In genomic region chr3:48918388-48919214, GRCh38 we compare ENCODE assay signal across 8 cellular contexts. TPM values are rescaled to one million over a fixed set of nuclear protein-coding genes. Genes with fewer than 3 reads are reported as not detected.
DNase-seq lines count a peak whose midpoint lies in the region; ATAC-seq, FAIRE-seq and TF ChIP-seq lines count a peak whose summit lies in the region.

Gene ARIH2 (plus strand): TSS chr3:48918842. CDS start chr3:48927559, 8,717 bp downstream.

- peak; percentile 81 for TF ChIP-seq POLR2A in A549 (IDR thresholded peaks at IDR 0.05; ENCODE audit: low read length)

- peaks cover 53% of the 10 kb centered on the region for H3K79me2 ChIP-seq in mammary epithelial cell (ENCODE audit: insufficient read depth, low read length)

- H3K36me3 ChIP-seq in WERI-Rb-1 = peaks cover 14% of the 10 kb centered on the region
- H3K36me3 ChIP-seq in mammary epithelial cell (ENCODE audit: insufficient read depth, low read length) = no peaks in the 10 kb centered on the region

- H3K4me1 ChIP-seq in A549 (0 out of 3 replicates have a peak, but pooled peaks cover 3% of the 10 kb centered on the region), mammary epithelial cell (ENCODE audit: insufficient read depth, low read length) (peaks cover 18% of the 10 kb centered on the region)

- DNase-seq in A549 (ENCODE audit: low read depth in 1 of 2, low spot score in 1 of 2) (peak; percentile 89 to 92), NCI-H2196 treated with DMSO at 0.1 percent for 48 hours (lab: John Stamatoyannopoulos, UW; ENCODE audit: unreplicated experiment) (peak; percentile 37), WERI-Rb-1 (peak; percentile 94), mammary epithelial cell (peak; percentile 90), iPS-NIHi11 (ENCODE audit: low spot score) (peak; percentile 98), smooth muscle cell of the brain vasculature (ENCODE audit: low read depth, low spot score) (peak; percentile 78)

- H3K4me2 ChIP-seq in A549 (peak within 1 kb of the TSS; percentile 97), mammary epithelial cell (ENCODE audit: insufficient read depth, low read depth, low read length) (peak within 1 kb of the TSS; percentile 93)

- POLR2A ChIA-PET in A549 (lab: Yijun Ruan, JAX) = interaction anchor here (0.5 to 1.8 kb wide), 8 partner anchors 20 to 256 kb away, joined by 3 to 8 read pairs (median 4); partner anchors contain the start of genes CELSR3, IP6K2, PRKAR2A and SLC25A20

- in situ Hi-C loops in mammary epithelial cell (cut with MboI; ENCODE audit: low sequenced_read_pairs in 2 of 2) = no loop called here

- H3K9me3 ChIP-seq in A549 (no peaks in the 10 kb centered on the region), WERI-Rb-1 (ENCODE audit: severe bottlenecking) (no peaks in the 10 kb centered on the region), mammary epithelial cell (replicated peaks; ENCODE audit: insufficient read depth, low read length) (no peaks in the 10 kb centered on the region)

- WGBS in A549 (ENCODE audit: missing lambda C conversion rate) = under 1% methylated on average over 52 of the region's 97 CpGs
- 2% methylated on average over 27 of the region's 97 CpGs for WGBS in mammary epithelial cell (ENCODE audit: low coverage, missing lambda C conversion rate)

- CTCF ChIA-PET in A549 (lab: Yijun Ruan, JAX) = interaction anchor here (0.8 to 2.6 kb wide), 6 partner anchors 10 to 78 kb away, joined by 3 to 9 read pairs (median 4); partner anchors contain the start of gene SLC25A20
- CTCF ChIA-PET in mammary epithelial cell (lab: Charles Lee; ENCODE audit: low non-redundant PET) = interaction anchor here (0.5 kb wide), 1 partner anchor 760 kb away, joined by 3 read pairs; no protein-coding TSS in a partner anchor

- H4K20me1 ChIP-seq in mammary epithelial cell (ENCODE audit: insufficient read depth, low read length) = no peaks in the 10 kb centered on the region

- H3K27ac ChIP-seq in A549 (peak within 1 kb of the TSS; percentile 97 to 99), WERI-Rb-1 (peak within 1 kb of the TSS; percentile 92), mammary epithelial cell (ENCODE audit: insufficient read depth, low read depth, low read length) (peak within 1 kb of the TSS; percentile 90)

- no TSS peak for BruUV-seq in mammary epithelial cell (replicated peaks; lab: Mats Ljungman, UMichigan)

- H3K9ac ChIP-seq in mammary epithelial cell (ENCODE audit: insufficient read depth, low read length) = peak within 1 kb of the TSS; percentile 86

- H3K27me3 ChIP-seq in WERI-Rb-1 (ENCODE audit: insufficient read depth, low read depth, severe bottlenecking) = no peaks in the 10 kb centered on the region
- H3K27me3 ChIP-seq in mammary epithelial cell (ENCODE audit: insufficient read depth, low read length) = no peaks in the 10 kb centered on the region

- intact Hi-C loops in mammary epithelial cell (cut with micrococcal nuclease) = loop anchor here (1.0 to 10.0 kb wide), 5 partner anchors 20 to 226 kb away; partner anchors contain the start of genes IP6K2, PRKAR2A and SLC25A20

- H3K4me3 ChIP-seq in A549 (peak within 1 kb of the TSS; percentile 86), WERI-Rb-1 (ENCODE audit: low read depth, low read length) (peak within 1 kb of the TSS; percentile 66), mammary epithelial cell (replicated peaks in 1 of 3; ENCODE audit: insufficient read depth in 1 of 3, low read depth in 2 of 3, low read length in 3 of 3) (peak within 1 kb of the TSS; percentile 64 to 98 (median 76))

- dilution Hi-C loops in mammary epithelial cell (cut with HindIII; ENCODE audit: low sequenced_read_pairs) = no loop called here

- no peak for FAIRE-seq in A549 (lab: Jason Lieb, UNC)

- no peak for TF ChIP-seq EP300 in A549 (IDR thresholded peaks at IDR 0.05)

- H2AFZ ChIP-seq in mammary epithelial cell (ENCODE audit: low read depth, low read length) = peak within 1 kb of the TSS; percentile 97

- ATAC-seq in A549 (peak; percentile 95 to 96), GM18517 (IDR thresholded peaks at IDR 0.05; ENCODE audit: unreplicated experiment) (peak; percentile 71), HG03045 (IDR thresholded peaks at IDR 0.05; ENCODE audit: unreplicated experiment) (peak; percentile 79)

- no peak for TF ChIP-seq CTCF in A549 (IDR thresholded peaks at IDR 0.05)
- TF ChIP-seq CTCF in WERI-Rb-1 (IDR thresholded peaks at IDR 0.05; ENCODE audit: low read depth, low read length) = no peak
- TF ChIP-seq CTCF in mammary epithelial cell (conservative IDR thresholded peaks at IDR 0.05 in 1 of 2, IDR thresholded peaks at IDR 0.05 in 1 of 2; ENCODE audit: extremely low read depth in 1 of 2, insufficient read depth in 1 of 2, low read depth in 1 of 2, low read length in 2 of 2) = peak in 1 of 2 donors; percentile 19

- TF ChIP-seq RAD21 in A549 (conservative IDR thresholded peaks at IDR 0.05 in 1 of 2, IDR thresholded peaks at IDR 0.05 in 1 of 2) = no peak

TF ChIP-seq in A549, 52 proteins besides CTCF, POLR2A, EP300 and RAD21 (continues in another document):
- TF ChIP-seq JUN (IDR thresholded peaks at IDR 0.05) = peak; percentile 47 to 91; a peak in 4 of 5 replicates
- no peak for TF ChIP-seq NFE2L2 (conservative IDR thresholded peaks at IDR 0.05; ENCODE audit: low read length)
- peak in 1 of 2 experiments; percentile 68; a peak in 1 of 4 replicates for TF ChIP-seq CEBPB (IDR thresholded peaks at IDR 0.05)
- 0 out of 2 replicates have a peak, but pooled peaks have one; percentile 27 for TF ChIP-seq HMGXB4 (CRISPR knock-in tag; IDR thresholded peaks at IDR 0.05; ENCODE audit: borderline replicate concordance)
- TF ChIP-seq MAFK (IDR thresholded peaks at IDR 0.05; ENCODE audit: partially characterized antibody) = no peak
- no peak for TF ChIP-seq CBX2 (IDR thresholded peaks at IDR 0.05; ENCODE audit: borderline replicate concordance, low read depth)
- no peak for TF ChIP-seq CHD4 (IDR thresholded peaks at IDR 0.05; ENCODE audit: borderline replicate concordance)
- TF ChIP-seq ESRRA (IDR thresholded peaks at IDR 0.05; ENCODE audit: borderline replicate concordance, low read length) = no peak
- TF ChIP-seq ZNF302 (CRISPR knock-in tag; IDR thresholded peaks at IDR 0.05) = no peak
- peak; percentile 51 for TF ChIP-seq MAX (IDR thresholded peaks at IDR 0.05)
- TF ChIP-seq PHF8 (IDR thresholded peaks at IDR 0.05; ENCODE audit: borderline replicate concordance, low read depth) = peak; percentile 76
- TF ChIP-seq CHD2 (IDR thresholded peaks at IDR 0.05; ENCODE audit: low read length, partially characterized antibody) = no peak
- peak; percentile 60; the same call in 1 of the 2 replicates for TF ChIP-seq HOXB5 (CRISPR knock-in tag; IDR thresholded peaks at IDR 0.05)
- TF ChIP-seq RFX5 (IDR thresholded peaks at IDR 0.05) = no peak
- no peak for TF ChIP-seq USF2 (IDR thresholded peaks at IDR 0.05)
- no peak for TF ChIP-seq HOXA7 (CRISPR knock-in tag; IDR thresholded peaks at IDR 0.05)
- TF ChIP-seq GATA3 (IDR thresholded peaks at IDR 0.05; ENCODE audit: borderline replicate concordance) = 0 out of 2 replicates have a peak, but pooled peaks have one; percentile 9
- no peak for TF ChIP-seq HES2 (IDR thresholded peaks at IDR 0.05)
- peak; percentile 62; the same call in 1 of the 3 replicates for TF ChIP-seq BCL3 (IDR thresholded peaks at IDR 0.05)
- 0 out of 2 replicates have a peak, but pooled peaks have one; percentile 19 for TF ChIP-seq KDM5A (IDR thresholded peaks at IDR 0.05)

RNA-seq across cellular contexts. Expression of gene ARIH2, which starts in this region (rescaled TPM):
- polyA plus RNA-seq in A549 (2011; rRNA removed) (88.8 and 90.7 TPM in 2 replicates), A549 (2017; fragmentation: RNase III; extraction: RNeasy Plus Mini Kit Qiagen cat#74134 plus additional on column Dnase treatment) (52.4 to 55.1 TPM (median 54.6 TPM) in 3 replicates), mammary epithelial cell (76.6 TPM)
- polyA plus RNA-seq in A549 (2012; cell fraction: cytosol; rRNA removed) = 46.7 and 61.6 TPM in 2 replicates
- 49.6 and 56.1 TPM in 2 replicates for polyA plus RNA-seq in A549 (2012; cell fraction: nucleus; rRNA removed)
- 87.1 and 105 TPM in 2 replicates for polyA minus RNA-seq in A549 (2011; rRNA and poly(A)+ RNA removed)
- 100 to 1,000 TPM in 1 of 2 donors, 10 to 100 TPM in 1; 84.7 to 115 TPM for total RNA-seq in mammary epithelial cell
- polyA minus RNA-seq in mammary epithelial cell = 76.4 TPM

Comparison
In these comparisons a context has a peak if more than half of its experiments do, and no peak if none do; other contexts are left out.
1. Peak in every context shown above with its lines: DNase-seq, ATAC-seq, H3K4me3 ChIP-seq and H3K27ac ChIP-seq.
2. DNase-seq: peak in every context shown above with its lines; median percentile 98 in iPS-NIHi11; 94 in WERI-Rb-1; 90 in A549; 90 in mammary epithelial cell; 78 in smooth muscle cell of the brain vasculature; 37 in NCI-H2196 treated with DMSO at 0.1 percent for 48 hours.